In genomic region chr10:68406111-68406814, GRCh38 we compare ENCODE assay signal across 8 cellular contexts. TPM values are rescaled to one million over a fixed set of nuclear protein-coding genes. Genes with fewer than 3 reads are reported as not detected.
A peak's percentile ranks its signal among the peaks of the same experiment; 100 is the strongest.
DNase-seq lines count a peak whose midpoint lies in the region; ATAC-seq and TF ChIP-seq lines count a peak whose summit lies in the region.

No MANE protein-coding gene starts in this region.

- peak overlapping the region; percentile 89 for H3K4me3 Mint-ChIP-seq in CD4-positive, alpha-beta T cell

- H2AFZ ChIP-seq in neural cell (ENCODE audit: low read depth, low read length): peak overlapping the region; percentile 100

- no peak for ATAC-seq in CD4-positive, alpha-beta T cell (ENCODE audit: poor library complexity)
- ATAC-seq in HG03196 (IDR thresholded peaks at IDR 0.05; ENCODE audit: unreplicated experiment): peak; percentile 34
- ATAC-seq in foreskin keratinocyte: peak; percentile 59

- H3K4me3 ChIP-seq in neural cell (ENCODE audit: low read length) (peak overlapping the region; percentile 82), transverse colon (peak overlapping the region; percentile 88 to 97 (median 96))

- H3K4me1 ChIP-seq in foreskin keratinocyte (peaks cover 7% of the 10 kb centered on the region), transverse colon (peaks cover 4 to 21% (median 7%) of the 10 kb centered on the region in 4 donors)

- no peaks in the 10 kb centered on the region for H3K9me2 ChIP-seq in neural cell (ENCODE audit: insufficient read depth, low read length)

- H3K27ac ChIP-seq in CD4-positive, alpha-beta T cell (ENCODE audit: low read depth, low read length): peak overlapping the region; percentile 35
- H3K27ac ChIP-seq in foreskin keratinocyte (peak overlapping the region; percentile 95), neural cell (ENCODE audit: low read length) (peak overlapping the region; percentile 95), transverse colon (peak overlapping the region; percentile 93 to 95 (median 94))

- no peaks in the 10 kb centered on the region for H4K20me1 ChIP-seq in neural cell (ENCODE audit: insufficient read depth)

- no peaks in the 10 kb centered on the region for H3K9me3 Mint-ChIP-seq in CD4-positive, alpha-beta T cell

- TF ChIP-seq POLR2A in GM19099 (IDR thresholded peaks at IDR 0.05; ENCODE audit: extremely low read depth, insufficient read length, low read depth) (peak; percentile 31), transverse colon (IDR thresholded peaks at IDR 0.05) (no peak)

- H3K27me3 Mint-ChIP-seq in CD4-positive, alpha-beta T cell: no peaks in the 10 kb centered on the region

- intact Hi-C loops in CD4-positive, alpha-beta T cell (cut with DNase I, micrococcal nuclease): loop anchor here in 1 of 2 experiments (2.0 to 10.0 kb wide), 6 partner anchors 74 to 549 kb away; partner anchors contain the start of genes CCAR1, DDX21, DDX50 and HERC4
- intact Hi-C loops in transverse colon (cut with DNase I; ENCODE audit: low total_unique reads): no loop called here

- no peak for TF ChIP-seq CTCF in CD4-positive, alpha-beta T cell (IDR thresholded peaks at IDR 0.05)
- TF ChIP-seq CTCF in foreskin keratinocyte (conservative IDR thresholded peaks at IDR 0.05) (no peak), neural cell (IDR thresholded peaks at IDR 0.05; ENCODE audit: poor library complexity, severe bottlenecking) (peak; percentile 7), transverse colon (IDR thresholded peaks at IDR 0.05) (no peak)

- TF ChIP-seq EP300 in neural cell (conservative IDR thresholded peaks at IDR 0.05; ENCODE audit: poor library complexity, severe bottlenecking): no peak
- no peak for TF ChIP-seq EP300 in transverse colon (IDR thresholded peaks at IDR 0.05; ENCODE audit: low read depth)

- H3K27me3 ChIP-seq in CD4-positive, alpha-beta T cell (ENCODE audit: control insufficient read depth, insufficient read depth, low read length): no peaks in the 10 kb centered on the region
- H3K27me3 ChIP-seq in foreskin keratinocyte: no peaks in the 10 kb centered on the region
- no peaks in the 10 kb centered on the region for H3K27me3 ChIP-seq in neural cell (ENCODE audit: insufficient read depth, low read depth, low read length)
- H3K27me3 ChIP-seq in transverse colon: no peaks in the 10 kb centered on the region

- H3K36me3 ChIP-seq in neural cell (ENCODE audit: insufficient read depth, low read length) (no peaks in the 10 kb centered on the region), transverse colon (peaks cover 0 to under 1% (median 0%) of the 10 kb centered on the region in 4 donors)

- in situ Hi-C loops in transverse colon (cut with MboI; ENCODE audit: low pct_ligation_motif_present in 1 of 4, low pct_unique_long_range_greater_than_20kb in 1 of 4, low sequenced_read_pairs in 3 of 4): no loop called here

- H3K27ac Mint-ChIP-seq in CD4-positive, alpha-beta T cell: peak overlapping the region; percentile 53

- CTCF ChIA-PET in CD4-positive, alpha-beta T cell (lab: Charles Lee): interaction anchor here (0.6 to 1.5 kb wide), 11 partner anchors 8 to 76 kb away, joined by 3 to 11 read pairs (median 3); partner anchors contain the start of genes HNRNPH3 and PBLD

- H3K36me3 Mint-ChIP-seq in CD4-positive, alpha-beta T cell (ENCODE audit: low read depth): peaks cover 15% of the 10 kb centered on the region

- 0 to 1% methylated on average over 1 to 38 of the region's 38 CpGs for WGBS in transverse colon (ENCODE audit: low coverage in 1 of 2), 2 donors

- POLR2A ChIA-PET in CD4-positive, alpha-beta T cell (lab: Charles Lee): interaction anchor here (0.6 to 2.0 kb wide), 4 partner anchors 55 to 642 kb away, joined by 3 to 16 read pairs (median 3); partner anchors contain the start of genes HNRNPH3 and PBLD

- H3K4me2 ChIP-seq in neural cell (ENCODE audit: low read length): peak overlapping the region; percentile 92

- peak in 5 of 10 experiments; percentile 3 to 38 (median 18) for DNase-seq in CD4-positive, alpha-beta T cell
- DNase-seq in NCI-H82 (lab: John Stamatoyannopoulos, UW) (peak; percentile 79), activated gamma-delta T cell treated with Interleukin-2 at 50 U/mL for 16 hours (peak; percentile 6), foreskin keratinocyte (peak; percentile 10 to 28), transverse colon (peak; percentile 53)

- H3K9ac ChIP-seq in neural cell (ENCODE audit: low read length): peak overlapping the region; percentile 99

- H3K79me2 ChIP-seq in neural cell (replicated peaks; ENCODE audit: insufficient read depth, low read length): peaks cover 47% of the 10 kb centered on the region

- H3F3A ChIP-seq in neural cell (ENCODE audit: insufficient read depth, low read length, poor library complexity, severe bottlenecking): peaks cover 4% of the 10 kb centered on the region

- H3K4me1 Mint-ChIP-seq in CD4-positive, alpha-beta T cell (ENCODE audit: low read depth): peaks cover 23% of the 10 kb centered on the region

- no peaks in the 10 kb centered on the region for H3K9me3 ChIP-seq in CD4-positive, alpha-beta T cell (ENCODE audit: control insufficient read depth, low read length)
- H3K9me3 ChIP-seq in neural cell (ENCODE audit: low read length) (no peaks in the 10 kb centered on the region), transverse colon (no peaks in the 10 kb centered on the region)

- TF ChIP-seq RAD21 in neural cell (conservative IDR thresholded peaks at IDR 0.05): peak; percentile 20

TF ChIP-seq in neural cell, 6 proteins besides CTCF, POLR2A, EP300 and RAD21:
- TF ChIP-seq TAF1 (IDR thresholded peaks at IDR 0.05; ENCODE audit: low read depth) (no peak), MXI1 (conservative IDR thresholded peaks at IDR 0.05; ENCODE audit: poor library complexity, severe bottlenecking) (peak; percentile 67), REST (IDR thresholded peaks at IDR 0.05; ENCODE audit: borderline replicate concordance) (no peak), SMC3 (conservative IDR thresholded peaks at IDR 0.05; ENCODE audit: poor library complexity) (peak; percentile 33), POLR2AphosphoS5 (IDR thresholded peaks at IDR 0.05) (peak; percentile 33), EZH2 (IDR thresholded peaks at IDR 0.05; ENCODE audit: borderline replicate concordance, insufficient read depth, low read length, poor library complexity, severe bottlenecking) (no peak)
TF ChIP-seq in neural cell: peak in this region for 3.

RNA-seq across cellular contexts. Expression of gene RUFY2, which starts 0.8 kb away (rescaled TPM):
- 10 to 100 TPM; 10.7 to 14.8 TPM for total RNA-seq in CD4-positive, alpha-beta T cell
- total RNA-seq in foreskin keratinocyte: 11.5 and 13.0 TPM in 2 replicates
- polyA plus RNA-seq in foreskin keratinocyte: 4.1 and 4.3 TPM in 2 replicates
- 154 and 168 TPM in 2 replicates for polyA plus RNA-seq in neural cell
- polyA minus RNA-seq in neural cell: 117 and 129 TPM in 2 replicates
- total RNA-seq in transverse colon: 10 to 100 TPM in 3 of 4 donors, 1 to 10 TPM in 1; 7.9 to 34.8 (median 22.8) TPM

Comparison
In these comparisons a context has a peak if more than half of its experiments do, and no peak if none do; other contexts are left out.
1. H3K27ac ChIP-seq: peak in every context shown above with its lines; median percentile 95 in foreskin keratinocyte; 95 in neural cell; 94 in transverse colon; 35 in CD4-positive, alpha-beta T cell.